Comparison of ENCODE assay signal across 11 cellular contexts in genomic region chr2:105926960-105927678, GRCh38.
DNase-seq lines count a peak whose midpoint lies in the region; ATAC-seq and TF ChIP-seq lines count a peak whose summit lies in the region.
"Had no signal": no experiment of that assay in that cellular context is flagged by ENCODE, and none has a peak within 500 bp of the region (broad histone marks: within the 10 kb centered on the region; RNA-seq: fewer than 3 reads in every experiment).

No MANE protein-coding gene starts in this region.

- no peak for TF ChIP-seq RAD21 in SK-N-SH (IDR thresholded peaks at IDR 0.05; ENCODE audit: low read length)

- H3F3A ChIP-seq in SK-N-SH (replicated peaks; ENCODE audit: insufficient read depth): no peaks in the 10 kb centered on the region

- H3K9ac ChIP-seq in SK-N-SH: no peak overlapping the region

- DNase-seq in RPMI8226: peak; percentile 41
- DNase-seq in activated CD8-positive, alpha-beta memory T cell treated with anti-CD3 and anti-CD28 coated beads, Interleukin-2, amount 50 U/mL, for 48 hours: peak; percentile 63
- peak in 35 of 42 donors; percentile 4 to 76 (median 34) for DNase-seq in head of caudate nucleus
- DNase-seq in stimulated activated CD8-positive, alpha-beta memory T cell treated with anti-CD3 and anti-CD28 coated beads, Interleukin-7, amount 100 ng/mL, for 1 hour (ENCODE audit: low read depth in 2 of 2): peak; percentile 2 to 15
- no peak for DNase-seq in MCF 10A (ENCODE audit: unreplicated experiment)
- DNase-seq in SIG-M5 treated with dmso at 0.1 percent for 504 hours (lab: John Stamatoyannopoulos, UW; ENCODE audit: unreplicated experiment): no peak
- no peak for DNase-seq in SK-N-SH
- DNase-seq: KG1, psoas muscle, tibial artery had no signal

- H3K4me3 Mint-ChIP-seq in MCF 10A (ENCODE audit: unreplicated experiment): no peak overlapping the region

- intact Hi-C loops in head of caudate nucleus (cut with DNase I): no loop called here
- intact Hi-C loops in MCF 10A (cut with micrococcal nuclease): no loop called here

- CTCF ChIA-PET in MCF 10A (lab: Yijun Ruan, JAX): no interaction called here
- CTCF ChIA-PET in SK-N-SH (lab: Yijun Ruan, JAX): interaction anchor here (1.1 kb wide), 1 partner anchor 10 kb away, joined by 3 read pairs; no protein-coding TSS in a partner anchor

- no peak overlapping the region for H3K4me3 ChIP-seq in SK-N-SH (ENCODE audit: low read depth in 2 of 2, low read length in 1 of 2)
- H3K4me3 ChIP-seq: psoas muscle, tibial artery had no signal

- H3K4me2 ChIP-seq in SK-N-SH: no peak overlapping the region

- no peak for TF ChIP-seq CTCF in MCF 10A (IDR thresholded peaks at IDR 0.05; ENCODE audit: unreplicated experiment)
- TF ChIP-seq CTCF in SK-N-SH (IDR thresholded peaks at IDR 0.05): no peak

- no peak overlapping the region for H3K27ac ChIP-seq in SK-N-SH (ENCODE audit: low read depth in 2 of 2, low read length in 1 of 2)
- H3K27ac ChIP-seq: psoas muscle, tibial artery had no signal

- no peak overlapping the region for H3K27ac Mint-ChIP-seq in MCF 10A (ENCODE audit: low read depth, unreplicated experiment)

- no peaks in the 10 kb centered on the region for H3K9me3 Mint-ChIP-seq in MCF 10A (ENCODE audit: unreplicated experiment)

- BruUV-seq in MCF 10A (replicated peaks; lab: Mats Ljungman, UMichigan): no TSS peak

- no peaks in the 10 kb centered on the region for H3K9me2 ChIP-seq in SK-N-SH

- peaks cover 8% of the 10 kb centered on the region for H3K27me3 Mint-ChIP-seq in MCF 10A (ENCODE audit: insufficient read depth, unreplicated experiment)

- no peaks in the 10 kb centered on the region for H3K27me3 ChIP-seq in SK-N-SH (ENCODE audit: insufficient read depth)
- H3K27me3 ChIP-seq: tibial artery had no signal

- H3K79me2 ChIP-seq in SK-N-SH (ENCODE audit: insufficient read depth): no peaks in the 10 kb centered on the region

- H2AFZ ChIP-seq in SK-N-SH (ENCODE audit: low read depth): no peak overlapping the region

- no peaks in the 10 kb centered on the region for H4K20me1 ChIP-seq in SK-N-SH (ENCODE audit: insufficient read depth)

- no peaks in the 10 kb centered on the region for H3K4me1 Mint-ChIP-seq in MCF 10A (ENCODE audit: insufficient read depth, unreplicated experiment)

- POLR2A ChIA-PET in MCF 10A (lab: Yijun Ruan, JAX): no interaction called here
- POLR2A ChIA-PET in SK-N-SH (lab: Yijun Ruan, JAX): no interaction called here

- H3K36me3 Mint-ChIP-seq in MCF 10A (ENCODE audit: insufficient read depth, unreplicated experiment): peaks cover 6% of the 10 kb centered on the region

- H3K4me1 ChIP-seq in SK-N-SH (ENCODE audit: control insufficient read depth in 1 of 2, insufficient read depth in 2 of 2, low read depth in 1 of 2, low read length in 1 of 2): peaks cover 0 to 20% of the 10 kb centered on the region in 2 experiments; a peak in 2 of 4 replicates
- H3K4me1 ChIP-seq: psoas muscle, tibial artery had no signal

- H3K36me3 ChIP-seq in SK-N-SH (replicated peaks in 1 of 2; ENCODE audit: control insufficient read depth in 1 of 2, insufficient read depth in 2 of 2, low read length in 1 of 2): no peaks in the 10 kb centered on the region
- H3K36me3 ChIP-seq: tibial artery had no signal

- TF ChIP-seq EP300 in SK-N-SH (IDR thresholded peaks at IDR 0.05; ENCODE audit: borderline replicate concordance in 1 of 2, low read depth in 1 of 2, low read length in 1 of 2): no peak

- WGBS in SK-N-SH (ENCODE audit: low lambda C conversion rate): 27% methylated on average over 3 of the region's 3 CpGs

- no peak for ATAC-seq in GM18502 (IDR thresholded peaks at IDR 0.05; ENCODE audit: poor library complexity, unreplicated experiment)
- ATAC-seq: psoas muscle had no signal

- no peaks in the 10 kb centered on the region for H3K9me3 ChIP-seq in SK-N-SH
- H3K9me3 ChIP-seq: psoas muscle, tibial artery had no signal

TF ChIP-seq in SK-N-SH, 30 proteins besides CTCF, POLR2A, EP300 and RAD21:
- TF ChIP-seq USF1 (IDR thresholded peaks at IDR 0.05; ENCODE audit: borderline replicate concordance, low read depth) (no peak), RXRA (IDR thresholded peaks at IDR 0.05; ENCODE audit: borderline replicate concordance, low read depth) (no peak), TEAD4 (IDR thresholded peaks at IDR 0.05; ENCODE audit: borderline replicate concordance, insufficient read depth) (no peak), NFIC (IDR thresholded peaks at IDR 0.05; ENCODE audit: borderline replicate concordance) (no peak), TCF12 (IDR thresholded peaks at IDR 0.05) (no peak), JUND (IDR thresholded peaks at IDR 0.05) (no peak), REST (IDR thresholded peaks at IDR 0.05; ENCODE audit: low read depth, low read length) (no peak), POLR2AphosphoS5 (IDR thresholded peaks at IDR 0.05; ENCODE audit: low read depth, low read length) (no peak), IRF3 (IDR thresholded peaks at IDR 0.05; ENCODE audit: low read depth, low read length) (no peak), SMC3 (IDR thresholded peaks at IDR 0.05; ENCODE audit: low read depth, low read length) (no peak), ZBTB33 (IDR thresholded peaks at IDR 0.05; ENCODE audit: borderline replicate concordance, low read depth) (no peak), RFX5 (IDR thresholded peaks at IDR 0.05; ENCODE audit: low read length) (no peak), SIN3A (IDR thresholded peaks at IDR 0.05; ENCODE audit: borderline replicate concordance, low read depth, low read length) (no peak), FOXM1 (IDR thresholded peaks at IDR 0.05; ENCODE audit: low read depth) (no peak), EZH2phosphoT487 (IDR thresholded peaks at IDR 0.05; ENCODE audit: borderline replicate concordance, low read depth) (no peak), ELF1 (IDR thresholded peaks at IDR 0.05) (no peak)

Comparison
In these comparisons a context has a peak if more than half of its experiments do, and no peak if none do; other contexts are left out.
1. DNase-seq: peak in RPMI8226 (single experiment), activated CD8-positive, alpha-beta memory T cell treated with anti-CD3 and anti-CD28 coated beads, Interleukin-2, amount 50 U/mL, for 48 hours (single experiment), head of caudate nucleus (35 of 42) and stimulated activated CD8-positive, alpha-beta memory T cell treated with anti-CD3 and anti-CD28 coated beads, Interleukin-7, amount 100 ng/mL, for 1 hour (2 of 2); none in MCF 10A (single experiment), SIG-M5 treated with dmso at 0.1 percent for 504 hours (single experiment) and SK-N-SH (single experiment).